Comparison of ENCODE assay signal across 1 cellular context in the genomic region with DNA sequence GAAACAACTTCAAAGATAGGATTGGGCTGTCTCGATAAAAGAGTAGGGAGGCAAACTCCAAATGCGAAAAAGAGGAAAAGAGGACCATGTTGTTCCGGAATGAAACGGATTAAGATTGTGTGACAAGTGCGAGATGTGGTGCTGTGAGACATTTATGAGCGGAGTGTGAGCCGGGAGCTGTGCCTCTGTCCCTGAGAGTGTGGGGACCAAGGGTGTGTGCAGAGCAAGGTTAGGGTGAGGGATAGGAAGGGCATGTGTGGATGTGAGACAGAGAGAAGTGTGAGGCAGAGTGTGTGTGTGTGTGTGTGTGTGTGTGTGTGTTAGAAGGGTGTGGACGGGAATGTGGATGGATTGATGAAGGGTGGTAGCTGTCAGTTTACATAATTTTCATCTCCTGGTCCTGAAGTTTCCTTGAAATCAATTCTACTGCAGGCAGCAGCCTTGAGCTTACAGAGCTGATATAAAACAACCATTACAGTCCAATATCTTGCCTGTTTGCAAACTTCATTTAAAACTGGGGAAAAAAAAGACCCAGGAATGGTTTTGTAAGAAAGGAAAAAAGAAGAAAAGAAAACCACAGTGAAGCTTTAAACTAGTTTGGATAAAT.
TF ChIP-seq lines count a peak whose summit lies in the region.

No MANE protein-coding gene starts in this region.

TF ChIP-seq in IMR-90, 13 proteins besides CTCF, POLR2A, EP300 and RAD21:
- TF ChIP-seq RCOR1 (IDR thresholded peaks at IDR 0.05; ENCODE audit: insufficient replicate concordance, low read length) = no peak
- no peak for TF ChIP-seq CEBPB (IDR thresholded peaks at IDR 0.05; ENCODE audit: low read depth, low read length)
- no peak for TF ChIP-seq MXI1 (IDR thresholded peaks at IDR 0.05; ENCODE audit: borderline replicate concordance, low read depth, low read length)
- no peak for TF ChIP-seq NFE2L2 (IDR thresholded peaks at IDR 0.05; ENCODE audit: low read depth, low read length)
